Comparison of ENCODE assay signal across 16 cellular contexts in genomic region chr12:20596036-20596435, GRCh38.
"Had no signal": no experiment of that assay in that cellular context is flagged by ENCODE, and none has a peak within 500 bp of the region (broad histone marks: within the 10 kb centered on the region; RNA-seq: fewer than 3 reads in every experiment).

No MANE protein-coding gene starts in this region.

- H3K4me1 ChIP-seq: prostate gland, right lobe of liver, stomach, testis, upper lobe of left lung had no signal

- H3K27ac ChIP-seq: brain microvascular endothelial cell, prostate gland, right lobe of liver, stomach, testis, upper lobe of left lung had no signal

- H3K27me3 ChIP-seq: brain microvascular endothelial cell, right lobe of liver, stomach, testis, upper lobe of left lung had no signal

- DNase-seq: activated CD4-positive, CD25-positive, alpha-beta regulatory T cell treated with anti-CD3 and anti-CD28 coated beads, Interleukin-2, amount 50 U/mL, for 72 hours; activated naive CD4-positive, alpha-beta T cell; activated naive CD8-positive, alpha-beta T cell treated with anti-CD3 and anti-CD28 coated beads, Interleukin-2, amount 10 ng/mL, durations not matched to agents 7 days and 5 days; anterior cingulate cortex; brain microvascular endothelial cell; effector memory CD4-positive, alpha-beta T cell; islet precursor cell; nephron progenitor cell; right lobe of liver; stimulated activated CD4-positive, alpha-beta T cell treated with anti-CD3 and anti-CD28 coated beads, Interleukin-12 subunit alpha, Interleukin-12 subunit beta, amount 100 ng/mL, for 4 hours; stimulated activated CD4-positive, alpha-beta T cell treated with anti-CD3 and anti-CD28 coated beads, Interleukin-2, amount 100 ng/mL, for 24 hours; stomach; testis; upper lobe of left lung had no signal

- H3K36me3 ChIP-seq: brain microvascular endothelial cell, prostate gland, right lobe of liver, stomach, upper lobe of left lung had no signal

- H3K9me3 ChIP-seq: prostate gland, right lobe of liver, stomach, testis, upper lobe of left lung had no signal

- H3K4me3 ChIP-seq: lung, prostate gland, right lobe of liver, stomach, testis, upper lobe of left lung had no signal
